8 cellular contexts compared by ENCODE assay signal in the genomic region with DNA sequence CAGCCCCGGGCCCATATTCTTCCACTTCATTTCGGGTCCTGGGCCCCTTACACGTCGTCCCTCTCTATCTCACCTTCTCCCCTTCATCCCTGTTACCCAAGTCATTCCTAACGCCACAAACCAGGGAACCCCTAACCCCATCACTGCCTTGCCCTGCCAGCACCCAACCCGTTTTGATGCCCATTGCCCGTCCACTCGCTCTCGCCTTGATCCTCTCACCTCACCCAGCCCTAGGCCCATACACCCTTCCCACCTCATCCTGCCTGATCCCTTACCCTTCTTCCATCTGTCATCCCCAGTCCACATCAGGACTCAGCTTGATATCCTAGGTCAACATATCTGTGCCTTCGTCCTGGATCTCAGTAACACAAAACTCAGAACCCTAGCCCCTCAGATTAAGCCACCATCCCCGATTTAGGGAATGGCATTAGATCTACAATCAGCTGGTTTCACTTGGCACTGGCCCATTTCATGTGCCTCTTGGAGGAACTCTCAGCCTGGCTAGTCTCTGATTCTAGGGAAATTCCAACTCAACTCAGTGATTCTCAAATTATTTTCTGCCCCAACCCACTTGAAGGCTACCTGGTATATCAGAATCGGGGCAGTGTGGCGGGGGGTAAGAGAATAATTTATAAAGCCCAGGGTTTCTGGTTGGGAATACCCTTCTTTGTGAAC. TPM values are rescaled to one million over a fixed set of nuclear protein-coding genes. Genes with fewer than 3 reads are reported as not detected.
DNase-seq lines count a peak whose midpoint lies in the region; ATAC-seq, FAIRE-seq and TF ChIP-seq lines count a peak whose summit lies in the region.

No MANE protein-coding gene starts in this region.

- WGBS in right cardiac atrium = 21% methylated on average over 13 of the region's 13 CpGs
- 14 to 21% (median 21%) methylated on average over 13 of the region's 13 CpGs for WGBS in small intestine, 3 donors

- TF ChIP-seq CTCF in WTC11 (IDR thresholded peaks at IDR 0.05) = no peak

- peak; percentile 3 for TF ChIP-seq POLR2A in GM19193 (IDR thresholded peaks at IDR 0.05; ENCODE audit: extremely low read depth, insufficient read depth, insufficient read length)

- no peak for ATAC-seq in WTC11
- peak; percentile 0 to 11 for ATAC-seq in right cardiac atrium

- H3K4me1 ChIP-seq in right cardiac atrium (ENCODE audit: control insufficient read depth, insufficient read depth, low read length) = peaks cover 12% of the 10 kb centered on the region
- H3K4me1 ChIP-seq in small intestine (ENCODE audit: control insufficient read depth in 2 of 2, insufficient read depth in 1 of 2, low read depth in 1 of 2, low read length in 1 of 2) = peaks cover 3 to 5% of the 10 kb centered on the region in 2 donors

- intact Hi-C loops in right cardiac atrium (cut with DNase I) = loop anchor here in 1 of 4 donors (10.0 kb wide), 1 partner anchor 79 kb away; no protein-coding TSS in a partner anchor

- peak overlapping the region; percentile 98 for H3K4me3 Mint-ChIP-seq in WTC11

- no peak for DNase-seq in WTC11 (ENCODE audit: low spot score)
- no peak for DNase-seq in right cardiac atrium
- DNase-seq in small intestine = no peak
- DNase-seq in AG08396 (ENCODE audit: low spot score) = no peak
- no peak for DNase-seq in NCI-H2196 (lab: John Stamatoyannopoulos, UW; ENCODE audit: unreplicated experiment)
- no peak for DNase-seq in NCI-H2227 (lab: John Stamatoyannopoulos, UW; ENCODE audit: unreplicated experiment)
- DNase-seq in activated gamma-delta T cell (lab: John Stamatoyannopoulos, UW) = no peak

- H3K27me3 ChIP-seq in right cardiac atrium (ENCODE audit: control insufficient read depth, insufficient read depth) (no peaks in the 10 kb centered on the region), small intestine (ENCODE audit: control insufficient read depth in 2 of 2, insufficient read depth in 2 of 2, low read length in 2 of 2) (no peaks in the 10 kb centered on the region)

- POLR2A ChIA-PET in WTC11 (lab: Charles Lee) = no interaction called here

- H3K4me3 ChIP-seq in right cardiac atrium (ENCODE audit: low read length) (peak overlapping the region; percentile 82), small intestine (ENCODE audit: low read depth in 1 of 2, low read length in 2 of 2) (peak overlapping the region; percentile 45 to 84)

- H3K27me3 Mint-ChIP-seq in WTC11 (ENCODE audit: low read depth) = no peaks in the 10 kb centered on the region

- FAIRE-seq in small intestine (lab: Jason Lieb, UNC) = no peak

- CTCF ChIA-PET in WTC11 (lab: Charles Lee) = interaction anchor here (0.8 kb wide), 1 partner anchor 189 kb away, joined by 3 read pairs; the partner anchor contains the start of gene SMU1

- H3K27ac ChIP-seq in right cardiac atrium (ENCODE audit: low read length) = peak overlapping the region; percentile 68
- H3K27ac ChIP-seq in small intestine (ENCODE audit: low read depth in 1 of 2, low read length in 1 of 2) = peak overlapping the region; percentile 81 to 90

- H3K27ac Mint-ChIP-seq in WTC11 = peak overlapping the region; percentile 86

- H3K9me3 ChIP-seq in right cardiac atrium (ENCODE audit: control insufficient read depth, low read length) (no peaks in the 10 kb centered on the region), small intestine (ENCODE audit: control insufficient read depth, low read depth) (no peaks in the 10 kb centered on the region)

- peaks cover 13% of the 10 kb centered on the region for H3K4me1 Mint-ChIP-seq in WTC11

- no peaks in the 10 kb centered on the region for H3K9me3 Mint-ChIP-seq in WTC11

- peaks cover 5 to 12% of the 10 kb centered on the region in 2 donors for H3K36me3 ChIP-seq in small intestine (ENCODE audit: control insufficient read depth in 2 of 2, insufficient read depth in 2 of 2, low read length in 2 of 2)

- H3K36me3 Mint-ChIP-seq in WTC11 = peaks cover 33% of the 10 kb centered on the region

TF ChIP-seq in WTC11, 78 proteins besides CTCF, POLR2A, EP300 and RAD21:
- TF ChIP-seq JAZF1 (CRISPR knock-in tag; IDR thresholded peaks at IDR 0.05) (no peak), KAT7 (CRISPR knock-in tag; IDR thresholded peaks at IDR 0.05; ENCODE audit: borderline replicate concordance) (no peak), ZNF317 (CRISPR knock-in tag; IDR thresholded peaks at IDR 0.05; ENCODE audit: borderline replicate concordance, low read depth) (no peak), NR3C1 (CRISPR knock-in tag; conservative IDR thresholded peaks at IDR 0.05; ENCODE audit: low read depth) (no peak), E2F4 (CRISPR knock-in tag; IDR thresholded peaks at IDR 0.05; ENCODE audit: borderline replicate concordance, low read depth) (no peak)

RNA-seq across cellular contexts. Expression of gene CHMP5, which starts 0.5 kb away (rescaled TPM):
- total RNA-seq in WTC11 (2021) (46.2 to 50.6 TPM (median 46.9 TPM) in 3 replicates), right cardiac atrium (10 to 100 TPM; 46.7 to 56.1 (median 52.1) TPM)
- polyA plus RNA-seq in right cardiac atrium (56.7 TPM), small intestine (100 to 1,000 TPM in 2 of 3 donors, 10 to 100 TPM in 1; 78.1 to 212 (median 185) TPM)

RNA-seq across cellular contexts. Expression of gene BAG1, which starts 0.8 kb away (rescaled TPM):
- 44.7 to 52.9 TPM (median 48.2 TPM) in 3 replicates for total RNA-seq in WTC11 (2021)
- 100 to 1,000 TPM; 199 to 229 (median 206) TPM for total RNA-seq in right cardiac atrium
- 222 TPM for polyA plus RNA-seq in right cardiac atrium
- 100 to 1,000 TPM; 104 to 194 (median 160) TPM for polyA plus RNA-seq in small intestine

RNA-seq across cellular contexts. Expression of gene NFX1, which starts 25.0 kb away (rescaled TPM):
- total RNA-seq in WTC11 (2021) = 25.4 to 30.9 TPM (median 26.5 TPM) in 3 replicates
- total RNA-seq in right cardiac atrium = 10 to 100 TPM; 29.2 to 37.6 (median 31.1) TPM
- 12.3 TPM for polyA plus RNA-seq in right cardiac atrium
- polyA plus RNA-seq in small intestine = 10 to 100 TPM; 12.6 to 23.5 (median 20.8) TPM

RNA-seq across cellular contexts. Expression of gene SPINK4, which starts 25.4 kb away (rescaled TPM):
- total RNA-seq in WTC11 (2021) (not detected in 3 replicates), right cardiac atrium (not detected)
- polyA plus RNA-seq in right cardiac atrium (not detected), small intestine (1,000 to 10,000 TPM in 2 of 3 donors, 100 to 1,000 TPM in 1; 659 to 2,061 (median 1,209) TPM)
